Comparison of ENCODE assay signal across 9 cellular contexts in genomic region chr17:45222273-45222993, GRCh38. TPM values are rescaled to one million over a fixed set of nuclear protein-coding genes. Genes with fewer than 3 reads are reported as not detected.
DNase-seq lines count a peak whose midpoint lies in the region; ATAC-seq, FAIRE-seq and TF ChIP-seq lines count a peak whose summit lies in the region.
"Had no signal": no experiment of that assay in that cellular context is flagged by ENCODE, and none has a peak within 500 bp of the region (broad histone marks: within the 10 kb centered on the region; RNA-seq: fewer than 3 reads in every experiment).

No MANE protein-coding gene starts in this region.

- no peak for TF ChIP-seq POLR2A in GM12892 (IDR thresholded peaks at IDR 0.05; ENCODE audit: low read depth, low read length)

- POLR2A ChIA-PET in T-cell (lab: Charles Lee), result interaction anchor here (0.6 kb wide), 3 partner anchors 70 to 88 kb away, joined by 3 to 9 read pairs (median 8); no protein-coding TSS in a partner anchor

- no peaks in the 10 kb centered on the region for H3K9me3 ChIP-seq in duodenal mucosa (ENCODE audit: control insufficient read depth in 1 of 2, low read length in 2 of 2)

- no peak for TF ChIP-seq CTCF in natural killer cell (IDR thresholded peaks at IDR 0.05)

- peaks cover 3 to 4% of the 10 kb centered on the region in 2 donors for H3K27me3 ChIP-seq in duodenal mucosa (ENCODE audit: control insufficient read depth in 1 of 2, insufficient read depth in 2 of 2, low read length in 2 of 2)

- peaks cover 26 to 46% of the 10 kb centered on the region in 2 donors for H3K4me1 ChIP-seq in duodenal mucosa (ENCODE audit: control insufficient read depth in 1 of 2, insufficient read depth in 2 of 2, low read length in 2 of 2)

- peak overlapping the region; percentile 32 for H3K27ac ChIP-seq in duodenal mucosa (ENCODE audit: low read depth, low read length)

- intact Hi-C loops in natural killer cell (cut with micrococcal nuclease), result loop anchor here (10.0 kb wide), 1 partner anchor 1858 kb away; no protein-coding TSS in a partner anchor

- H3K4me1 Mint-ChIP-seq in T-cell, result peaks cover 56 to 76% (median 62%) of the 10 kb centered on the region in 3 donors
- H3K4me1 Mint-ChIP-seq in natural killer cell, result peaks cover 73 to 76% of the 10 kb centered on the region in 2 donors

- no peaks in the 10 kb centered on the region for H3K9me3 Mint-ChIP-seq in T-cell
- no peaks in the 10 kb centered on the region for H3K9me3 Mint-ChIP-seq in natural killer cell

- no peaks in the 10 kb centered on the region for H3K36me3 ChIP-seq in duodenal mucosa (ENCODE audit: control insufficient read depth in 1 of 2, insufficient read depth in 2 of 2, low read length in 2 of 2)

- peak overlapping the region; percentile 95 to 100 (median 99) for H3K4me3 Mint-ChIP-seq in T-cell
- peak overlapping the region; percentile 98 for H3K4me3 Mint-ChIP-seq in natural killer cell

- H3K27ac Mint-ChIP-seq in T-cell (peak overlapping the region; percentile 99), natural killer cell (peak overlapping the region; percentile 99)

- H3K36me3 Mint-ChIP-seq in T-cell (peaks cover 13% of the 10 kb centered on the region), natural killer cell (no peaks in the 10 kb centered on the region)

- DNase-seq in GM12892 (ENCODE audit: insufficient read length) (peak; percentile 44), T-cell (peak in 8 of 34 experiments; percentile 36 to 73 (median 50)), natural killer cell (peak; percentile 31), occipital lobe (lab: John Stamatoyannopoulos, UW) (no peak), SIG-M5 treated with dmso at 0.1 percent for 504 hours (lab: John Stamatoyannopoulos, UW; ENCODE audit: unreplicated experiment) (no peak)
- no peak for DNase-seq in effector CD4-positive, alpha-beta T cell

- no peaks in the 10 kb centered on the region for H3K27me3 Mint-ChIP-seq in T-cell
- no peaks in the 10 kb centered on the region for H3K27me3 Mint-ChIP-seq in natural killer cell (ENCODE audit: low read depth in 2 of 2)

- peak overlapping the region; percentile 43 to 66 for H3K9ac ChIP-seq in duodenal mucosa (ENCODE audit: low read depth in 1 of 2, low read length in 2 of 2)

- peak overlapping the region; percentile 63 to 69 for H3K4me3 ChIP-seq in duodenal mucosa (ENCODE audit: low read depth in 1 of 2, low read length in 2 of 2)

- peak in 2 of 4 experiments; percentile 10 to 13 for ATAC-seq in T-cell (replicated peaks in 1 of 4)
- ATAC-seq in natural killer cell, result no peak
- no peak for ATAC-seq in GM21576 (IDR thresholded peaks at IDR 0.05; ENCODE audit: unreplicated experiment)

- CTCF ChIA-PET in T-cell (lab: Charles Lee), result interaction anchor here in 1 of 2 donors (0.6 to 1.5 kb wide), 3 partner anchors 71 to 87 kb away, joined by 3 read pairs; partner anchors contain the start of genes ACBD4 and HEXIM1

- peak; percentile 82 for FAIRE-seq in GM12892 (lab: Jason Lieb, UNC)

RNA-seq across cellular contexts. Expression of gene FMNL1, which starts 0.7 kb away (rescaled TPM):
- polyA plus RNA-seq in GM12892 (2012; ENCODE audit: missing spikeins), result 54.8 TPM
- total RNA-seq in T-cell, result 100 to 1,000 TPM; 362 to 473 (median 457) TPM
- total RNA-seq in natural killer cell, result 100 to 1,000 TPM; 741 to 836 (median 752) TPM
- total RNA-seq in occipital lobe, result 1.9 TPM

RNA-seq across cellular contexts. Expression of gene SPATA32, which starts 39.5 kb away (rescaled TPM):
- polyA plus RNA-seq in GM12892 (2012; ENCODE audit: missing spikeins), result 0.74 TPM
- total RNA-seq in T-cell (under 1 TPM in 4 of 5 donors, not detected in 1; 0.37 to 0.55 (median 0.42) TPM), natural killer cell (under 1 TPM in 1 of 3 donors, not detected in 2; 0.43 TPM), occipital lobe (not detected)
- total RNA-seq: RPMI7951 had no signal

Comparison
In these comparisons a context has a peak if more than half of its experiments do, and no peak if none do; other contexts are left out.
1. DNase-seq: peak in GM12892 (single experiment) and natural killer cell (single experiment); none in effector CD4-positive, alpha-beta T cell (single experiment), occipital lobe (single experiment) and SIG-M5 treated with dmso at 0.1 percent for 504 hours (single experiment).
2. RNA of gene FMNL1, which starts 0.7 kb away (total RNA-seq): 741 to 836 TPM in natural killer cell and 362 to 473 TPM in T-cell; 1.9 TPM in occipital lobe (single experiment); every median in the first group is over 100 times any median in the second.